Comparison of ENCODE assay signal across 21 cellular contexts in the genomic region with DNA sequence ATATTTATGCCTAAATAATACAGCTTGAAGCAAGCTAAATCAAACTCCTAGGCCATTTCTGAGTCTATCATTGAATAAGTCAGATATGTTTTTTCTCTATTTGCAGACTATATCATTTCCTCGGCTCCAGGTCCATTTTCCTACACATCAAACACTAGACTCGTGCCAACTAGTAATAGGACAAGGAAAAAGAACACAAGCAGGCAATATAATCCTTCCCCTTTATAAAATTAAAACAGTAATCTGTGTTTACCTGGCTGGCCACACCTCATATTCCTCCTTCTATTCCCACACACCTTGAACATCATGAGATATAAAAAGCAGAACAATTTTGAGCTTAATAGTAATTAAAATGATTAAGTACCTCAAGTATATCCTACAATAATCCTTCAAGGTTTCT.
"Had no signal": no experiment of that assay in that cellular context is flagged by ENCODE, and none has a peak within 500 bp of the region (broad histone marks: within the 10 kb centered on the region; RNA-seq: fewer than 3 reads in every experiment).

No MANE protein-coding gene starts in this region.

- H3K36me3 ChIP-seq: MG63, SJSA1 had no signal

- H3K9me3 ChIP-seq: MG63, SJSA1 had no signal

- H3K27ac ChIP-seq: SJSA1, SK-N-MC had no signal

- DNase-seq: IMR-90, Karpas-422, KG1, MG63, NCI-H1092, NCI-H1436, NCI-H187, NCI-H2029, NCI-H2107, NCI-H2171, NCI-H226, NCI-H446, NCI-H510A, NCI-H524 treated with DMSO at 0.1 percent for 48 hours, Right ventricle myocardium superior, RPMI8226, SIG-M5 had no signal

- FAIRE-seq: HepG2, RCC 7860 had no signal

- H3K4me1 ChIP-seq: SJSA1 had no signal

- H3K4me3 ChIP-seq: MG63, SJSA1, SK-N-MC had no signal

- H3K27me3 ChIP-seq: MG63, SJSA1 had no signal
